2 cellular contexts compared by ENCODE assay signal in the genomic region with DNA sequence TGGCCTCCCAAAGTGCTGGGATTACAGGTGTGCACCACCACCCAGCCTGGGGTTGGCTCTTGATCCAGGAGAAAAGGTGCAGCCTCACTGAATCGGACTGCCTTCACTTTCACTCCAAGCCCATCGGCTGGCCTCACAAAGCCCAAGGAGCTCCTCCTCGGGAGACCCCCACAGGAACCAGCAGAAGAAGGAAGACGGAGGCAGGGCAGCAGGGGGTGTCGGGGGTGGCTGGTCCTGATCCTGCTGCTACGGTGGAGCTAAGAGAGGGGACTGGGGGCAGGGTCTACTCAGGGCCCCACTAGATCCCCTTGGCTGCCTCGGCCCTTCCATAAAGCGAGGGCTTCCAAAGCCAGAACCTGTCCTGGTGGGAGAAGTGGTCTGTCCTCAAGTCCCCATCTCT.
TF ChIP-seq lines count a peak whose summit lies in the region.

No MANE protein-coding gene starts in this region.

TF ChIP-seq in HCT116, 20 proteins besides CTCF, POLR2A, EP300 and RAD21:
- TF ChIP-seq EGR1 (IDR thresholded peaks at IDR 0.05; ENCODE audit: low read depth) (no peak), CEBPB (IDR thresholded peaks at IDR 0.05; ENCODE audit: low read depth) (no peak), TCF7L2 (IDR thresholded peaks at IDR 0.05; ENCODE audit: borderline replicate concordance, extremely low read depth, insufficient read depth, insufficient read length) (no peak), SIN3A (IDR thresholded peaks at IDR 0.05; ENCODE audit: low read depth) (no peak), ZNF274 (IDR thresholded peaks at IDR 0.05; ENCODE audit: low read depth, low read length) (no peak), EZH2 (IDR thresholded peaks at IDR 0.05) (no peak), FOSL1 (IDR thresholded peaks at IDR 0.05; ENCODE audit: low read depth) (no peak)
- TF ChIP-seq, protein P1, sequence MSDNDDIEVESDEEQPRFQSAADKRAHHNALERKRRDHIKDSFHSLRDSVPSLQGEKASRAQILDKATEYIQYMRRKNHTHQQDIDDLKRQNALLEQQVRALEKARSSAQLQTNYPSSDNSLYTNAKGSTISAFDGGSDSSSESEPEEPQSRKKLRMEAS (IDR thresholded peaks at IDR 0.05), result no peak

TF ChIP-seq in K562, 482 proteins besides CTCF, POLR2A, EP300 and RAD21:
- TF ChIP-seq, protein P2, sequence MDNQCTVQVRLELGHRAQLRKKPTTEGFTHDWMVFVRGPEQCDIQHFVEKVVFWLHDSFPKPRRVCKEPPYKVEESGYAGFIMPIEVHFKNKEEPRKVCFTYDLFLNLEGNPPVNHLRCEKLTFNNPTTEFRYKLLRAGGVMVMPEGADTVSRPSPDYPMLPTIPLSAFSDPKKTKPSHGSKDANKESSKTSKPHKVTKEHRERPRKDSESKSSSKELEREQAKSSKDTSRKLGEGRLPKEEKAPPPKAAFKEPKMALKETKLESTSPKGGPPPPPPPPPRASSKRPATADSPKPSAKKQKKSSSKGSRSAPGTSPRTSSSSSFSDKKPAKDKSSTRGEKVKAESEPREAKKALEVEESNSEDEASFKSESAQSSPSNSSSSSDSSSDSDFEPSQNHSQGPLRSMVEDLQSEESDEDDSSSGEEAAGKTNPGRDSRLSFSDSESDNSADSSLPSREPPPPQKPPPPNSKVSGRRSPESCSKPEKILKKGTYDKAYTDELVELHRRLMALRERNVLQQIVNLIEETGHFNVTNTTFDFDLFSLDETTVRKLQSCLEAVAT (IDR thresholded peaks at IDR 0.05), result no peak
- TF ChIP-seq ZNF133 (CRISPR knock-in tag; IDR thresholded peaks at IDR 0.05) (no peak), KDM2B (CRISPR knock-in tag; IDR thresholded peaks at IDR 0.05) (no peak), RBM22 (IDR thresholded peaks at IDR 0.05; ENCODE audit: low read depth, low read length, poor library complexity, severe bottlenecking) (no peak), ETV5 (CRISPR knock-in tag; IDR thresholded peaks at IDR 0.05; ENCODE audit: low read depth) (no peak), SIX5 (IDR thresholded peaks at IDR 0.05; ENCODE audit: borderline replicate concordance in 1 of 2, insufficient read depth in 1 of 2, low read depth in 1 of 2, low read length in 2 of 2) (no peak), KAT7 (CRISPR knock-in tag; IDR thresholded peaks at IDR 0.05; ENCODE audit: borderline replicate concordance) (no peak), KDM5B (IDR thresholded peaks at IDR 0.05; ENCODE audit: insufficient replicate concordance, low read depth, low read length) (no peak), LEF1 (IDR thresholded peaks at IDR 0.05) (no peak)
- TF ChIP-seq, protein P3, sequence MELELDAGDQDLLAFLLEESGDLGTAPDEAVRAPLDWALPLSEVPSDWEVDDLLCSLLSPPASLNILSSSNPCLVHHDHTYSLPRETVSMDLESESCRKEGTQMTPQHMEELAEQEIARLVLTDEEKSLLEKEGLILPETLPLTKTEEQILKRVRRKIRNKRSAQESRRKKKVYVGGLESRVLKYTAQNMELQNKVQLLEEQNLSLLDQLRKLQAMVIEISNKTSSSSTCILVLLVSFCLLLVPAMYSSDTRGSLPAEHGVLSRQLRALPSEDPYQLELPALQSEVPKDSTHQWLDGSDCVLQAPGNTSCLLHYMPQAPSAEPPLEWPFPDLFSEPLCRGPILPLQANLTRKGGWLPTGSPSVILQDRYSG (tag; conservative IDR thresholded peaks at IDR 0.05; ENCODE audit: low read depth), result no peak
- TF ChIP-seq, protein P4, sequence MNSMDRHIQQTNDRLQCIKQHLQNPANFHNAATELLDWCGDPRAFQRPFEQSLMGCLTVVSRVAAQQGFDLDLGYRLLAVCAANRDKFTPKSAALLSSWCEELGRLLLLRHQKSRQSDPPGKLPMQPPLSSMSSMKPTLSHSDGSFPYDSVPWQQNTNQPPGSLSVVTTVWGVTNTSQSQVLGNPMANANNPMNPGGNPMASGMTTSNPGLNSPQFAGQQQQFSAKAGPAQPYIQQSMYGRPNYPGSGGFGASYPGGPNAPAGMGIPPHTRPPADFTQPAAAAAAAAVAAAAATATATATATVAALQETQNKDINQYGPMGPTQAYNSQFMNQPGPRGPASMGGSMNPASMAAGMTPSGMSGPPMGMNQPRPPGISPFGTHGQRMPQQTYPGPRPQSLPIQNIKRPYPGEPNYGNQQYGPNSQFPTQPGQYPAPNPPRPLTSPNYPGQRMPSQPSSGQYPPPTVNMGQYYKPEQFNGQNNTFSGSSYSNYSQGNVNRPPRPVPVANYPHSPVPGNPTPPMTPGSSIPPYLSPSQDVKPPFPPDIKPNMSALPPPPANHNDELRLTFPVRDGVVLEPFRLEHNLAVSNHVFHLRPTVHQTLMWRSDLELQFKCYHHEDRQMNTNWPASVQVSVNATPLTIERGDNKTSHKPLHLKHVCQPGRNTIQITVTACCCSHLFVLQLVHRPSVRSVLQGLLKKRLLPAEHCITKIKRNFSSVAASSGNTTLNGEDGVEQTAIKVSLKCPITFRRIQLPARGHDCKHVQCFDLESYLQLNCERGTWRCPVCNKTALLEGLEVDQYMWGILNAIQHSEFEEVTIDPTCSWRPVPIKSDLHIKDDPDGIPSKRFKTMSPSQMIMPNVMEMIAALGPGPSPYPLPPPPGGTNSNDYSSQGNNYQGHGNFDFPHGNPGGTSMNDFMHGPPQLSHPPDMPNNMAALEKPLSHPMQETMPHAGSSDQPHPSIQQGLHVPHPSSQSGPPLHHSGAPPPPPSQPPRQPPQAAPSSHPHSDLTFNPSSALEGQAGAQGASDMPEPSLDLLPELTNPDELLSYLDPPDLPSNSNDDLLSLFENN (IDR thresholded peaks at IDR 0.05; ENCODE audit: low read depth in 2 of 2, low read length in 2 of 2), result no peak
